In the genomic region with DNA sequence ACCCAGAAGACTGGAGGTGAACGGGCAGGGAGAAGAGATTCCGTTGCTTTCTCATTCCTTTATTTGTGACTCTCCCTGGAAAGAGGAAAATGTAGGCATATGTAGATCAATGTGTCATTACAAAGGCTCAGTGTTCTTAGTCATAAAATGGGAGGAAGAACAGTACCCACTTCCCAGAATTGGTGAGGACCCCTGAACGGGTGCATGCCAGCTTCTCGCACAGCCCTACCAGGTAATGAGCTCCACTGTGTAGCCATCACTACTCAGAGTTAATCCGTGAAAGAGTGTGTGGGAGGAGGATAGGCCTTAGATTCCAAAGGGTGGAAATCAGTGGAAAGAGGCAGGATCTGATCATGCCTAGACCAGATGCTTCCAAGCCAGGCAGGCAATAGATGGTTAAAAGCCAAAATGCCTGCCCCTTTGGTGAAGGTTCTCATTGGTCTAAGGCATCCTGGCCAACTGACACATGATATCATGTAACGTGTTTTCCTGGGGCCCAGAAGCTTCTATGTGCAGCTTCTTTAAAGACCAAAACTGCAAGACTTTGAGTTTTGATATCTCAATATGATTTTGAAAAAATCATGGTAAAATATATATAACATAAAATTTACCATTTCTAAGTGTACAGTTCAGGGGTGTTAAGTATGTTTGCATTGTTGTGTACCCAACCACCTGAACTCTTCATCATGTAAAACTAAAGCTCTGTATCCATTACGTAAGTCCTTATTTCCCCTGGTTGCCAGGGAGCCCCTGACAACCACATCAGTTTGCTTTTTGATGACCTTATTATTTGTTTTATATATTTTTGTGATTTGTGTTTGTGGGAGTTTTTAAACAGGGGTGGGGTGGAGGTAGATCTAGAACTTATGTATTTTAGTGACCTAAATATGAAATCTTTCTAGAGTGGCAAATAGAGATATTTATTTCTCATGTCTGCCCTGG, we compare ENCODE assay signal across 12 cellular contexts.
DNase-seq lines count a peak whose midpoint lies in the region; ATAC-seq, FAIRE-seq and TF ChIP-seq lines count a peak whose summit lies in the region.
"Had no signal": no experiment of that assay in that cellular context is flagged by ENCODE, and none has a peak within 500 bp of the region (broad histone marks: within the 10 kb centered on the region; RNA-seq: fewer than 3 reads in every experiment).

No MANE protein-coding gene starts in this region.

- H3K27ac Mint-ChIP-seq in T-helper 2 cell treated with Interferon-gamma antibody and Interleukin-4, amounts not matched to agents 5 μg/mL and 100 μg/mL, for 36 hours, result peak overlapping the region; percentile 99
- H3K27ac Mint-ChIP-seq in memory B cell, result peak overlapping the region; percentile 81

- H3K27ac ChIP-seq in kidney (ENCODE audit: low read depth in 2 of 2, low read length in 2 of 2) (no peak overlapping the region), vagina (no peak overlapping the region)
- H3K27ac ChIP-seq: right lobe of liver, SJCRH30 had no signal

- H3K36me3 Mint-ChIP-seq in T-helper 2 cell treated with Interferon-gamma antibody and Interleukin-4, amounts not matched to agents 5 μg/mL and 100 μg/mL, for 36 hours (ENCODE audit: low read depth), result peaks cover 24% of the 10 kb centered on the region
- no peaks in the 10 kb centered on the region for H3K36me3 Mint-ChIP-seq in memory B cell

- H3K36me3 ChIP-seq in kidney (ENCODE audit: control insufficient read depth in 1 of 2, insufficient read depth in 2 of 2, low read length in 2 of 2) (no peaks in the 10 kb centered on the region), vagina (no peaks in the 10 kb centered on the region)
- H3K36me3 ChIP-seq: right lobe of liver, SJCRH30 had no signal

- H3K4me3 ChIP-seq in kidney (ENCODE audit: low read length in 2 of 2) (no peak overlapping the region), vagina (no peak overlapping the region)
- H3K4me3 ChIP-seq: right lobe of liver, SJCRH30 had no signal

- peak; percentile 7 for DNase-seq in COLO668 (lab: John Stamatoyannopoulos, UW; ENCODE audit: unreplicated experiment)
- DNase-seq in T-helper 2 cell treated with Interferon-gamma antibody and Interleukin-4, amounts not matched to agents 5 μg/mL and 100 μg/mL, for 36 hours (ENCODE audit: low spot score), result no peak
- DNase-seq in memory B cell (ENCODE audit: low spot score in 2 of 2), result no peak
- DNase-seq in kidney, result no peak
- no peak for DNase-seq in C1 segment of cervical spinal cord (lab: John Stamatoyannopoulos, UW)
- no peak for DNase-seq in ecto neural progenitor cell (ENCODE audit: low spot score)
- no peak for DNase-seq in vagina (ENCODE audit: extremely low spot score in 2 of 2)
- DNase-seq: glutamatergic neuron, right lobe of liver, SJCRH30 had no signal

- intact Hi-C loops in kidney (cut with DNase I) (no loop called here), vagina (cut with DNase I) (no loop called here)

- TF ChIP-seq CTCF in kidney (IDR thresholded peaks at IDR 0.05; ENCODE audit: borderline replicate concordance, extremely low read depth, insufficient read depth) (no peak), vagina (IDR thresholded peaks at IDR 0.05) (no peak)

- no peaks in the 10 kb centered on the region for H3K27me3 Mint-ChIP-seq in T-helper 2 cell treated with Interferon-gamma antibody and Interleukin-4, amounts not matched to agents 5 μg/mL and 100 μg/mL, for 36 hours (ENCODE audit: low read depth)
- H3K27me3 Mint-ChIP-seq in memory B cell, result no peaks in the 10 kb centered on the region

- peak overlapping the region; percentile 86 for H3K4me3 Mint-ChIP-seq in T-helper 2 cell treated with Interferon-gamma antibody and Interleukin-4, amounts not matched to agents 5 μg/mL and 100 μg/mL, for 36 hours
- H3K4me3 Mint-ChIP-seq in memory B cell, result peak overlapping the region; percentile 57

- peaks cover 10% of the 10 kb centered on the region for H3K9me3 Mint-ChIP-seq in T-helper 2 cell treated with Interferon-gamma antibody and Interleukin-4, amounts not matched to agents 5 μg/mL and 100 μg/mL, for 36 hours
- H3K9me3 Mint-ChIP-seq in memory B cell, result peaks cover 1% of the 10 kb centered on the region

- no peak for TF ChIP-seq POLR2A in vagina (IDR thresholded peaks at IDR 0.05)

- H3K4me1 ChIP-seq in kidney (ENCODE audit: control insufficient read depth in 1 of 2, insufficient read depth in 1 of 2, low read depth in 1 of 2, low read length in 2 of 2) (no peaks in the 10 kb centered on the region), vagina (no peaks in the 10 kb centered on the region)
- H3K4me1 ChIP-seq: right lobe of liver, SJCRH30 had no signal

- H3K9ac ChIP-seq in kidney (ENCODE audit: low read length in 2 of 2), result no peak overlapping the region

- H3K9me3 ChIP-seq in kidney (ENCODE audit: control insufficient read depth in 1 of 2, low read length in 2 of 2), result no peaks in the 10 kb centered on the region
- no peaks in the 10 kb centered on the region for H3K9me3 ChIP-seq in vagina
- H3K9me3 ChIP-seq: right lobe of liver, SJCRH30 had no signal

- no peaks in the 10 kb centered on the region for H3K27me3 ChIP-seq in vagina
- H3K27me3 ChIP-seq: right lobe of liver, SJCRH30 had no signal

- peaks cover 68% of the 10 kb centered on the region for H3K4me1 Mint-ChIP-seq in T-helper 2 cell treated with Interferon-gamma antibody and Interleukin-4, amounts not matched to agents 5 μg/mL and 100 μg/mL, for 36 hours (ENCODE audit: low read depth)
- peaks cover 24% of the 10 kb centered on the region for H3K4me1 Mint-ChIP-seq in memory B cell

- peak; percentile 8 for ATAC-seq in HG02759 (IDR thresholded peaks at IDR 0.05; ENCODE audit: unreplicated experiment)
- ATAC-seq in memory B cell (ENCODE audit: low read depth), result no peak

- no peak for FAIRE-seq in kidney (lab: Jason Lieb, UNC)
- FAIRE-seq: D721Med had no signal
